Comparison of ENCODE assay signal across 1 cellular context in genomic region chr1:38000529-38001453, GRCh38.
TF ChIP-seq lines count a peak whose summit lies in the region.

No MANE protein-coding gene starts in this region.

TF ChIP-seq in HepG2, 621 proteins besides CTCF, POLR2A, EP300 and RAD21 (continued from another document):
- TF ChIP-seq, protein P1, sequence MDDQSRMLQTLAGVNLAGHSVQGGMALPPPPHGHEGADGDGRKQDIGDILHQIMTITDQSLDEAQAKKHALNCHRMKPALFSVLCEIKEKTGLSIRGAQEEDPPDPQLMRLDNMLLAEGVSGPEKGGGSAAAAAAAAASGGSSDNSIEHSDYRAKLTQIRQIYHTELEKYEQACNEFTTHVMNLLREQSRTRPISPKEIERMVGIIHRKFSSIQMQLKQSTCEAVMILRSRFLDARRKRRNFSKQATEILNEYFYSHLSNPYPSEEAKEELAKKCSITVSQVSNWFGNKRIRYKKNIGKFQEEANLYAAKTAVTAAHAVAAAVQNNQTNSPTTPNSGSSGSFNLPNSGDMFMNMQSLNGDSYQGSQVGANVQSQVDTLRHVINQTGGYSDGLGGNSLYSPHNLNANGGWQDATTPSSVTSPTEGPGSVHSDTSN (CRISPR knock-in tag; IDR thresholded peaks at IDR 0.05; ENCODE audit: borderline replicate concordance) = no peak
- TF ChIP-seq RELA (CRISPR knock-in tag; IDR thresholded peaks at IDR 0.05) (no peak), HNF4G (IDR thresholded peaks at IDR 0.05; ENCODE audit: borderline replicate concordance, low read depth, low read length) (no peak), HNF4G (CRISPR knock-in tag; IDR thresholded peaks at IDR 0.05; ENCODE audit: borderline replicate concordance, low read depth) (no peak), PHF8 (CRISPR knock-in tag; IDR thresholded peaks at IDR 0.05) (no peak), KLF9 (CRISPR knock-in tag; IDR thresholded peaks at IDR 0.05; ENCODE audit: low read depth) (no peak), ZNF75D (CRISPR knock-in tag; IDR thresholded peaks at IDR 0.05; ENCODE audit: borderline replicate concordance) (no peak), ZNF614 (CRISPR knock-in tag; IDR thresholded peaks at IDR 0.05; ENCODE audit: borderline replicate concordance) (no peak), ZFP90 (CRISPR knock-in tag; IDR thresholded peaks at IDR 0.05; ENCODE audit: borderline replicate concordance) (no peak), ATF3 (CRISPR knock-in tag; IDR thresholded peaks at IDR 0.05) (peak; percentile 88)
- TF ChIP-seq, protein P2, sequence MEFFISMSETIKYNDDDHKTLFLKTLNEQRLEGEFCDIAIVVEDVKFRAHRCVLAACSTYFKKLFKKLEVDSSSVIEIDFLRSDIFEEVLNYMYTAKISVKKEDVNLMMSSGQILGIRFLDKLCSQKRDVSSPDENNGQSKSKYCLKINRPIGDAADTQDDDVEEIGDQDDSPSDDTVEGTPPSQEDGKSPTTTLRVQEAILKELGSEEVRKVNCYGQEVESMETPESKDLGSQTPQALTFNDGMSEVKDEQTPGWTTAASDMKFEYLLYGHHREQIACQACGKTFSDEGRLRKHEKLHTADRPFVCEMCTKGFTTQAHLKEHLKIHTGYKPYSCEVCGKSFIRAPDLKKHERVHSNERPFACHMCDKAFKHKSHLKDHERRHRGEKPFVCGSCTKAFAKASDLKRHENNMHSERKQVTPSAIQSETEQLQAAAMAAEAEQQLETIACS (CRISPR knock-in tag; IDR thresholded peaks at IDR 0.05) = no peak
- TF ChIP-seq, protein P3, sequence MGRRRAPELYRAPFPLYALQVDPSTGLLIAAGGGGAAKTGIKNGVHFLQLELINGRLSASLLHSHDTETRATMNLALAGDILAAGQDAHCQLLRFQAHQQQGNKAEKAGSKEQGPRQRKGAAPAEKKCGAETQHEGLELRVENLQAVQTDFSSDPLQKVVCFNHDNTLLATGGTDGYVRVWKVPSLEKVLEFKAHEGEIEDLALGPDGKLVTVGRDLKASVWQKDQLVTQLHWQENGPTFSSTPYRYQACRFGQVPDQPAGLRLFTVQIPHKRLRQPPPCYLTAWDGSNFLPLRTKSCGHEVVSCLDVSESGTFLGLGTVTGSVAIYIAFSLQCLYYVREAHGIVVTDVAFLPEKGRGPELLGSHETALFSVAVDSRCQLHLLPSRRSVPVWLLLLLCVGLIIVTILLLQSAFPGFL (CRISPR knock-in tag; IDR thresholded peaks at IDR 0.05) = no peak
